Comparison of ENCODE assay signal across 8 cellular contexts in genomic region chr16:23408242-23409201, GRCh38. TPM values are rescaled to one million over a fixed set of nuclear protein-coding genes. Genes with fewer than 3 reads are reported as not detected.
A peak's percentile ranks its signal among the peaks of the same experiment; 100 is the strongest.
DNase-seq lines count a peak whose midpoint lies in the region; FAIRE-seq and TF ChIP-seq lines count a peak whose summit lies in the region.

No MANE protein-coding gene starts in this region.

- peak; percentile 86 for DNase-seq in DMS53 (lab: John Stamatoyannopoulos, UW)
- DNase-seq in NCI-H345 (lab: John Stamatoyannopoulos, UW), result peak; percentile 68
- no peak for DNase-seq in endothelial cell of umbilical vein (ENCODE audit: low read depth, low spot score)
- DNase-seq in neural crest cell (ENCODE audit: low read depth, low spot score), result no peak
- no peak for DNase-seq in mesothelial cell of epicardium (ENCODE audit: low spot score in 2 of 2, unreplicated experiment in 2 of 2)
- no peak for DNase-seq in NOMO-1 (lab: John Stamatoyannopoulos, UW; ENCODE audit: unreplicated experiment in 2 of 2)
- no peak for DNase-seq in small intestine
- DNase-seq in immature natural killer cell, result no peak

- no peaks in the 10 kb centered on the region for H4K20me1 ChIP-seq in endothelial cell of umbilical vein (replicated peaks; ENCODE audit: control insufficient read depth, extremely low read depth, insufficient read depth, low read length)

- H3K9me3 ChIP-seq in endothelial cell of umbilical vein (replicated peaks; ENCODE audit: control insufficient read depth, insufficient read depth, low read length), result no peaks in the 10 kb centered on the region
- no peaks in the 10 kb centered on the region for H3K9me3 ChIP-seq in small intestine (ENCODE audit: control insufficient read depth, low read depth)

- TF ChIP-seq POLR2A in endothelial cell of umbilical vein (IDR thresholded peaks at IDR 0.05; ENCODE audit: low read depth, low read length), result no peak

- POLR2A ChIA-PET in endothelial cell of umbilical vein (lab: Charles Lee), result no interaction called here

- H3K9me1 ChIP-seq in endothelial cell of umbilical vein (replicated peaks; ENCODE audit: control insufficient read depth, extremely low read depth, insufficient read depth, low read length), result no peaks in the 10 kb centered on the region

- no TSS peak for BruUV-seq in endothelial cell of umbilical vein (replicated peaks; lab: Mats Ljungman, UMichigan)

- peaks cover 16% of the 10 kb centered on the region for H3K4me1 Mint-ChIP-seq in neural crest cell
- peaks cover 5% of the 10 kb centered on the region for H3K4me1 Mint-ChIP-seq in mesothelial cell of epicardium
- H3K4me1 Mint-ChIP-seq in immature natural killer cell, result no peaks in the 10 kb centered on the region

- intact Hi-C loops in endothelial cell of umbilical vein (cut with micrococcal nuclease), result no loop called here

- 89 to 93% (median 92%) methylated on average over 10 to 24 of the region's 24 CpGs for WGBS in small intestine, 3 donors

- H3K27ac ChIP-seq in endothelial cell of umbilical vein (ENCODE audit: insufficient read depth, low read depth, low read length) (no peak overlapping the region), small intestine (ENCODE audit: low read depth in 1 of 2, low read length in 1 of 2) (no peak overlapping the region)

- H3K4me3 ChIP-seq in endothelial cell of umbilical vein (replicated peaks in 1 of 3; ENCODE audit: insufficient read depth in 1 of 3, low read depth in 1 of 3, low read length in 3 of 3) (no peak overlapping the region), small intestine (ENCODE audit: low read depth in 1 of 2, low read length in 2 of 2) (no peak overlapping the region)

- no peaks in the 10 kb centered on the region for H3K79me2 ChIP-seq in endothelial cell of umbilical vein (ENCODE audit: control insufficient read depth, insufficient read depth, low read length)

- no peak overlapping the region for H3K4me2 ChIP-seq in endothelial cell of umbilical vein (ENCODE audit: insufficient read depth, low read length)

- no peak overlapping the region for H3K9ac ChIP-seq in endothelial cell of umbilical vein (replicated peaks; ENCODE audit: extremely low read depth, insufficient read depth, low read length)

- H3K27ac Mint-ChIP-seq in neural crest cell (ENCODE audit: unreplicated experiment) (peak overlapping the region; percentile 86), mesothelial cell of epicardium (no peak overlapping the region), immature natural killer cell (no peak overlapping the region)

- CTCF ChIA-PET in endothelial cell of umbilical vein (lab: Charles Lee), result interaction anchor here (0.7 to 1.0 kb wide), 3 partner anchors 13 to 27 kb away, joined by 3 to 6 read pairs (median 4); no protein-coding TSS in a partner anchor

- H3K4me1 ChIP-seq in endothelial cell of umbilical vein (ENCODE audit: control insufficient read depth, extremely low read depth, insufficient read depth, low read length), result peaks cover 3% of the 10 kb centered on the region
- no peaks in the 10 kb centered on the region for H3K4me1 ChIP-seq in small intestine (ENCODE audit: control insufficient read depth in 2 of 2, insufficient read depth in 1 of 2, low read depth in 1 of 2, low read length in 1 of 2)

- no peaks in the 10 kb centered on the region for H3K27me3 Mint-ChIP-seq in neural crest cell (ENCODE audit: low read depth)
- H3K27me3 Mint-ChIP-seq in mesothelial cell of epicardium (ENCODE audit: low read depth), result no peaks in the 10 kb centered on the region
- no peaks in the 10 kb centered on the region for H3K27me3 Mint-ChIP-seq in immature natural killer cell (ENCODE audit: low read depth in 3 of 3)

- H3K27me3 ChIP-seq in endothelial cell of umbilical vein (ENCODE audit: control insufficient read depth in 2 of 2, insufficient read depth in 2 of 2, low read length in 2 of 2), result no peaks in the 10 kb centered on the region
- no peaks in the 10 kb centered on the region for H3K27me3 ChIP-seq in small intestine (ENCODE audit: control insufficient read depth in 2 of 2, insufficient read depth in 2 of 2, low read length in 2 of 2)

- H3K36me3 ChIP-seq in endothelial cell of umbilical vein (ENCODE audit: control insufficient read depth in 2 of 2, extremely low read depth in 1 of 2, insufficient read depth in 2 of 2, low read length in 2 of 2) (peaks cover 5 to 14% of the 10 kb centered on the region in 2 experiments), small intestine (ENCODE audit: control insufficient read depth in 2 of 2, insufficient read depth in 2 of 2, low read length in 2 of 2) (peaks cover 6 to 15% of the 10 kb centered on the region in 2 donors)

- H3K4me3 Mint-ChIP-seq in neural crest cell (no peak overlapping the region), mesothelial cell of epicardium (no peak overlapping the region), immature natural killer cell (no peak overlapping the region)

- H2AFZ ChIP-seq in endothelial cell of umbilical vein (ENCODE audit: low read depth, low read length), result no peak overlapping the region

- no peaks in the 10 kb centered on the region for H3K9me3 Mint-ChIP-seq in neural crest cell
- H3K9me3 Mint-ChIP-seq in mesothelial cell of epicardium, result no peaks in the 10 kb centered on the region
- H3K9me3 Mint-ChIP-seq in immature natural killer cell, result no peaks in the 10 kb centered on the region

- FAIRE-seq in endothelial cell of umbilical vein (lab: Jason Lieb, UNC), result no peak
- no peak for FAIRE-seq in small intestine (lab: Jason Lieb, UNC)

- TF ChIP-seq CTCF in endothelial cell of umbilical vein (IDR thresholded peaks at IDR 0.05; ENCODE audit: extremely low read depth in 1 of 2, insufficient read depth in 1 of 2, low read depth in 1 of 2, low read length in 2 of 2) (no peak), neural crest cell (conservative IDR thresholded peaks at IDR 0.05) (no peak), mesothelial cell of epicardium (IDR thresholded peaks at IDR 0.05; ENCODE audit: unreplicated experiment) (no peak)

- dilution Hi-C loops in endothelial cell of umbilical vein (cut with MboI; ENCODE audit: extremely low pct_ligation_motif_present, low sequenced_read_pairs), result no loop called here

- peaks cover 7% of the 10 kb centered on the region for H3K36me3 Mint-ChIP-seq in neural crest cell (ENCODE audit: low read depth)
- peaks cover 53% of the 10 kb centered on the region for H3K36me3 Mint-ChIP-seq in mesothelial cell of epicardium
- H3K36me3 Mint-ChIP-seq in immature natural killer cell, result peaks cover 27 to 52% (median 37%) of the 10 kb centered on the region in 3 donors

TF ChIP-seq in endothelial cell of umbilical vein, 7 proteins besides CTCF, POLR2A, EP300 and RAD21:
- TF ChIP-seq GATA2 (IDR thresholded peaks at IDR 0.05; ENCODE audit: insufficient read depth, insufficient read length, low read depth, low read length) (peak; percentile 20), MAX (IDR thresholded peaks at IDR 0.05; ENCODE audit: insufficient read depth, insufficient read length) (no peak), JUN (IDR thresholded peaks at IDR 0.05; ENCODE audit: borderline replicate concordance, insufficient read depth, insufficient read length, low read depth) (peak; percentile 39)

RNA-seq across cellular contexts. Expression of gene COG7, which starts 44.5 kb away (rescaled TPM):
- total RNA-seq in endothelial cell of umbilical vein (20.7 and 24.1 TPM in 2 replicates), neural crest cell (18.8 and 18.9 TPM in 2 replicates), mesothelial cell of epicardium (42.1 to 42.5 TPM (median 42.1 TPM) in 3 replicates)
- polyA plus RNA-seq in endothelial cell of umbilical vein (42.0 and 52.4 TPM in 2 replicates), small intestine (10 to 100 TPM; 15.7 to 18.1 (median 16.5) TPM), immature natural killer cell (10 to 100 TPM in 2 of 3 donors, 1 to 10 TPM in 1; 9.5 to 21.7 (median 12.0) TPM)
- polyA plus RNA-seq in endothelial cell of umbilical vein (2011; cell fraction: cytosol; rRNA removed), result 23.1 and 25.9 TPM in 2 replicates
- 53.7 and 64.6 TPM in 2 replicates for polyA plus RNA-seq in endothelial cell of umbilical vein (2011; cell fraction: nucleus; rRNA removed)
- 13.9 and 16.9 TPM in 2 replicates for polyA plus RNA-seq in endothelial cell of umbilical vein (2012)
- polyA minus RNA-seq in endothelial cell of umbilical vein, result 37.1 and 37.8 TPM in 2 replicates
- 12.0 TPM for polyA minus RNA-seq in endothelial cell of umbilical vein (2011; cell fraction: cytosol; rRNA and poly(A)+ RNA removed)
- polyA minus RNA-seq in endothelial cell of umbilical vein (2011; cell fraction: nucleus; rRNA and poly(A)+ RNA removed), result 33.8 and 40.0 TPM in 2 replicates

Comparison
In these comparisons a context has a peak if more than half of its experiments do, and no peak if none do; other contexts are left out.
1. DNase-seq: peak in DMS53 (single experiment) and NCI-H345 (single experiment); none in endothelial cell of umbilical vein (single experiment), neural crest cell (single experiment), mesothelial cell of epicardium (0 of 2), NOMO-1 (0 of 2), small intestine (single experiment) and immature natural killer cell (0 of 3).